10 cellular contexts compared by ENCODE assay signal in the genomic region with DNA sequence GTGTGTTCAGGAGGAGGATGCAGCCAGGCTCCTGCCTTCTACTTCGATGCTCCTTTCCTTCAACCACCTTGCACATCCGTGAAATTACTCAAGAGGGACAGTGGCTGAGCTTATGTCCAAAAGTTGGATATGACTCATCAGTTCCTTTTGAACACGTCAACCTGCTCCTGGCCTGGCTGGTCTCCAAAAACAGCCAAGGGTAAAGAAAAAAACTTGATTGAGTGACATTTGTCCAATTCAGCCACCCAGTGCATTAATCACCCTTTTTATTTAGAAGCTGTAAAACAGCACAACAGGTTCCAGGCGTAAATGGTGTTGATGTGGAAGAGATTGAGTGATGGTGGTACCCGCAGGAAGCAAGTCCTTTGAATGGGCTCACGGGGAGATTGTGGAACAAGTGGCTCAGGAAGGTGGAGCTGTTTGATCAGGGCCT.
DNase-seq lines count a peak whose midpoint lies in the region; ATAC-seq, FAIRE-seq and TF ChIP-seq lines count a peak whose summit lies in the region.
"Had no signal": no experiment of that assay in that cellular context is flagged by ENCODE, and none has a peak within 500 bp of the region (broad histone marks: within the 10 kb centered on the region; RNA-seq: fewer than 3 reads in every experiment).

No MANE protein-coding gene starts in this region.

- no peaks in the 10 kb centered on the region for H3K36me3 ChIP-seq in right lobe of liver
- no peaks in the 10 kb centered on the region for H3K36me3 ChIP-seq in small intestine (ENCODE audit: control insufficient read depth in 2 of 2, insufficient read depth in 2 of 2, low read length in 2 of 2)

- WGBS in right lobe of liver (ENCODE audit: insufficient coverage, low coverage, low lambda C conversion rate, missing lambda C conversion rate), result 57% methylated on average over 6 of the region's 6 CpGs
- WGBS in small intestine, 3 donors, result 42 to 59% (median 52%) methylated on average over 6 of the region's 6 CpGs

- peak; percentile 21 to 82 (median 51) for ATAC-seq in right lobe of liver
- no peak for ATAC-seq in HG02759 (IDR thresholded peaks at IDR 0.05; ENCODE audit: unreplicated experiment)

- no peak for FAIRE-seq in small intestine (lab: Jason Lieb, UNC)
- FAIRE-seq: GM18507 had no signal

- H3K4me3 ChIP-seq in right lobe of liver (no peak overlapping the region), small intestine (ENCODE audit: low read depth in 1 of 2, low read length in 2 of 2) (no peak overlapping the region)

- TF ChIP-seq POLR2A in right lobe of liver (IDR thresholded peaks at IDR 0.05) (no peak), erythroblast (IDR thresholded peaks at IDR 0.05; ENCODE audit: low read length) (no peak)

- no peak overlapping the region for H3K27ac ChIP-seq in right lobe of liver
- no peak overlapping the region for H3K27ac ChIP-seq in small intestine (ENCODE audit: low read depth in 1 of 2, low read length in 1 of 2)

- H3K4me1 ChIP-seq in right lobe of liver (no peaks in the 10 kb centered on the region), small intestine (ENCODE audit: control insufficient read depth in 2 of 2, insufficient read depth in 1 of 2, low read depth in 1 of 2, low read length in 1 of 2) (no peaks in the 10 kb centered on the region)

- intact Hi-C loops in right lobe of liver (cut with DNase I), result no loop called here

- H3K9me3 ChIP-seq in right lobe of liver (no peaks in the 10 kb centered on the region), small intestine (ENCODE audit: control insufficient read depth, low read depth) (no peaks in the 10 kb centered on the region)

- DNase-seq in ELR (ENCODE audit: low read depth), result peak; percentile 83
- peak; percentile 23 to 26 for DNase-seq in Kasumi-1 (lab: John Stamatoyannopoulos, UW)
- peak; percentile 23 for DNase-seq in T1000 (lab: John Stamatoyannopoulos, UW)
- peak in 1 of 3 donors; percentile 58 for DNase-seq in right lobe of liver
- no peak for DNase-seq in small intestine
- no peak for DNase-seq in erythroblast (lab: John Stamatoyannopoulos, UW)
- DNase-seq: caudate nucleus, NCI-H2029 had no signal

- H3K27me3 ChIP-seq in right lobe of liver (no peaks in the 10 kb centered on the region), small intestine (ENCODE audit: control insufficient read depth in 2 of 2, insufficient read depth in 2 of 2, low read length in 2 of 2) (no peaks in the 10 kb centered on the region)

- TF ChIP-seq CTCF in right lobe of liver (IDR thresholded peaks at IDR 0.05), result no peak

Comparison
In these comparisons a context has a peak if more than half of its experiments do, and no peak if none do; other contexts are left out.
1. DNase-seq: peak in ELR (single experiment), Kasumi-1 (2 of 2) and T1000 (single experiment); none in small intestine (single experiment) and erythroblast (0 of 2).